ENCODE assay signal across 38 cellular contexts in the genomic region with DNA sequence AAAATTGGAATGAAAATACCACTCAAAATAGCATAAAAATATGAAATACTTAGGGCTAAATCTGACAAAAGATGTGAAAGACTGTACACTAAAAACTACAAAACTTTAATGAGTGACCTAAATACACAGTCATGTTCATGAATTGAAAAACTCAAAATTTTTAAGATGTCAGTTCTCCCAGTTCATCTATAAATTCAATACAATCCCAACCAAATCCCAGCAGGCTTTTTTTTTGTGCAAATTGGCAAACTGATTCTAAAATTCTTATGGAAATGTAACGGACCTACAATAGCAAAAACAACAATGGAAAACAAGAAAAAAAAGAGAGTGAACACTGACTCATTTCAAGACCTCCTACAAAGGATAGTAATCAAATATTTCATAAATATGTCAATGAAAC. TPM values are rescaled to one million over a fixed set of nuclear protein-coding genes. Genes with fewer than 3 reads are reported as not detected.
"Had no signal": no experiment of that assay in that cellular context is flagged by ENCODE, and none has a peak within 500 bp of the region (broad histone marks: within the 10 kb centered on the region; RNA-seq: fewer than 3 reads in every experiment).

No MANE protein-coding gene starts in this region.

- H3K9ac ChIP-seq: KMS-11 had no signal

- H3K27ac ChIP-seq: KMS-11 had no signal

- H3K4me3 ChIP-seq: MG63 had no signal

- H3K36me3 ChIP-seq: MG63 had no signal

- H3K9me3 ChIP-seq: MG63 had no signal

- H3K4me2 ChIP-seq: KMS-11 had no signal

- DNase-seq: Karpas-422, Kasumi-1, KG1, MG63, MM.1S, MV-4-11, NCI-H1048, NCI-H1092, NCI-H1092 treated with DMSO at 0.1 percent for 48 hours, NCI-H1105, NCI-H1105 treated with DMSO at 0.1 percent for 48 hours, NCI-H1417, NCI-H1417 treated with DMSO at 0.1 percent for 48 hours, NCI-H1436, NCI-H1436 treated with DMSO at 0.1 percent for 48 hours, NCI-H146, NCI-H1694, NCI-H1694 treated with DMSO at 0.1 percent for 48 hours, NCI-H187, NCI-H187 treated with DMSO at 0.1 percent for 48 hours, NCI-H1930, NCI-H2029, NCI-H2029 treated with DMSO at 0.1 percent for 48 hours, NCI-H2081, NCI-H2081 treated with DMSO at 0.1 percent for 48 hours, NCI-H2107, NCI-H2171, NCI-H2171 treated with DMSO at 0.1 percent for 48 hours, NCI-H2227 treated with DMSO at 0.1 percent for 48 hours, NCI-H226, NCI-H345, NCI-H446, NCI-H446 treated with DMSO at 0.1 percent for 48 hours had no signal

RNA-seq across cellular contexts. Expression of a gene that starts 46.4 kb away (rescaled TPM):
- total RNA-seq: LHCN-M2, M059J, MCF 10A, NCI-H460 had no signal
